Comparison of ENCODE assay signal across 32 cellular contexts in the genomic region with DNA sequence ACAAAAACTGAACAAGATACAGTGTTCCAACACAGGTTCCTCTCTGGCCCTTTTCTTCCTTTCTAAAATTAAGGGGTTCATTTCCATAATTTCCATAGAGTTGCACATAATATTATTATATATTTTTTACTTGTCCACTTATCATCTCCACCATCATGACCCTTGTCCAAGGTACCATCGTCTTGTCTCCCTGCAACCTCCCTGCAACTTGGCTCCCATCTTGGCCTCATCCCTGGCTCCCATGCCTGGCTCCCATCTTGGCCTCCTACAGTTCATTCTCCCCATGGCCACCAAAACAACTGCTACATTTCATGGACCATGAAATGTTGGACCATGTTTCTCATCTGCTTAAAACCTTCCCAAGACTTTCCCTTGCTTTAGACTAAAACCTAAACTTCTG. TPM values are rescaled to one million over a fixed set of nuclear protein-coding genes. Genes with fewer than 3 reads are reported as not detected.
"Had no signal": no experiment of that assay in that cellular context is flagged by ENCODE, and none has a peak within 500 bp of the region (broad histone marks: within the 10 kb centered on the region; RNA-seq: fewer than 3 reads in every experiment).

No MANE protein-coding gene starts in this region.

- H3K27ac ChIP-seq: adrenal gland, brain microvascular endothelial cell, coronary artery, gastrocnemius medialis, left lung, lower lobe of right lung, ovary, right lobe of liver, thoracic aorta, vagina, WERI-Rb-1 had no signal

- H3K4me3 ChIP-seq: adrenal gland, gastrocnemius medialis, left lung, lower lobe of right lung, ovary, right lobe of liver, thoracic aorta, vagina had no signal

- DNase-seq: activated CD4-positive, alpha-beta T cell treated with anti-CD3 and anti-CD28 coated beads, Interleukin-2, amount 50 U/mL, for 1 hour; activated CD4-positive, CD25-positive, alpha-beta regulatory T cell treated with anti-CD3 and anti-CD28 coated beads, Interleukin-2, amount 50 U/mL, for 72 hours; activated CD8-positive, alpha-beta T cell treated with anti-CD3 and anti-CD28 coated beads for 36 hours; activated effector memory CD4-positive, alpha-beta T cell treated with anti-CD3 and anti-CD28 coated beads, Interleukin-2, amount 50 U/mL, for 16 hours; activated naive CD4-positive, alpha-beta T cell treated with anti-CD3 and anti-CD28 coated beads for 36 hours; activated naive CD8-positive, alpha-beta T cell treated with anti-CD3 and anti-CD28 coated beads for 36 hours; activated T-cell treated with anti-CD3 and anti-CD28 coated beads, Interleukin-2, amount 50 U/mL, for 72 hours; adrenal gland; aorta; brain microvascular endothelial cell; dorsolateral prefrontal cortex; effector memory CD4-positive, alpha-beta T cell; erythroblast; gastrocnemius medialis; glutamatergic neuron; left lung; lower lobe of right lung; mesenchymal stem cell; naive thymus-derived CD8-positive, alpha-beta T cell; ovary; right lobe of liver; stimulated activated CD4-positive, alpha-beta T cell treated with anti-CD3 and anti-CD28 coated beads, Interleukin-2, amount 100 ng/mL, for 48 hours; stimulated activated naive CD8-positive, alpha-beta T cell treated with anti-CD3 and anti-CD28 coated beads, Interleukin-15, Interleukin-2, amounts not matched to agents 100 U/mL and 50 U/mL, for 24 hours; T-helper 17 cell; T1000; trophoblast cell; WERI-Rb-1 had no signal

- ATAC-seq: activated CD8-positive, alpha-beta T cell treated with anti-CD3 and anti-CD28 coated beads for 36 hours; activated T-cell treated with anti-CD3 and anti-CD28 coated beads, Interleukin-2, amount 50 U/mL, for 72 hours; gastrocnemius medialis; left lung; lower lobe of right lung; naive thymus-derived CD8-positive, alpha-beta T cell; right lobe of liver; stimulated activated naive CD8-positive, alpha-beta T cell treated with anti-CD3 and anti-CD28 coated beads, Interleukin-15, Interleukin-2, amounts not matched to agents 100 U/mL and 50 U/mL, for 24 hours; T-helper 17 cell had no signal

- H3K9me3 Mint-ChIP-seq: activated CD8-positive, alpha-beta T cell treated with anti-CD3 and anti-CD28 coated beads for 36 hours; activated naive CD4-positive, alpha-beta T cell treated with anti-CD3 and anti-CD28 coated beads for 36 hours; activated naive CD8-positive, alpha-beta T cell treated with anti-CD3 and anti-CD28 coated beads for 36 hours had no signal

- H3K27me3 ChIP-seq: gastrocnemius medialis, ovary, right lobe of liver had no signal

- H3K27ac Mint-ChIP-seq: activated CD8-positive, alpha-beta T cell treated with anti-CD3 and anti-CD28 coated beads for 36 hours; activated naive CD4-positive, alpha-beta T cell treated with anti-CD3 and anti-CD28 coated beads for 36 hours; activated naive CD8-positive, alpha-beta T cell treated with anti-CD3 and anti-CD28 coated beads for 36 hours; activated T-cell treated with anti-CD3 and anti-CD28 coated beads, Interleukin-2, amount 50 U/mL, for 72 hours; naive thymus-derived CD8-positive, alpha-beta T cell; progenitor cell of endocrine pancreas; T-helper 17 cell had no signal

- H3K9me3 ChIP-seq: adrenal gland, gastrocnemius medialis, left lung, lower lobe of right lung, ovary, right lobe of liver, thoracic aorta, vagina had no signal

- H3K4me3 Mint-ChIP-seq: activated naive CD4-positive, alpha-beta T cell treated with anti-CD3 and anti-CD28 coated beads for 36 hours; activated naive CD8-positive, alpha-beta T cell treated with anti-CD3 and anti-CD28 coated beads for 36 hours had no signal

- FAIRE-seq: islet of Langerhans had no signal

- H3K36me3 Mint-ChIP-seq: activated naive CD8-positive, alpha-beta T cell treated with anti-CD3 and anti-CD28 coated beads for 36 hours had no signal

- H3K36me3 ChIP-seq: adrenal gland, brain microvascular endothelial cell, gastrocnemius medialis, left lung, lower lobe of right lung, ovary, right lobe of liver, thoracic aorta, vagina had no signal

RNA-seq across cellular contexts. Expression of gene KCNB1, which starts 3.1 kb away (rescaled TPM):
- total RNA-seq: activated CD8-positive, alpha-beta T cell treated with anti-CD3 and anti-CD28 coated beads for 36 hours; activated naive CD4-positive, alpha-beta T cell treated with anti-CD3 and anti-CD28 coated beads for 36 hours; activated naive CD8-positive, alpha-beta T cell treated with anti-CD3 and anti-CD28 coated beads for 36 hours; activated T-cell treated with anti-CD3 and anti-CD28 coated beads, Interleukin-2, amount 50 U/mL, for 72 hours had no signal
- polyA plus RNA-seq: naive thymus-derived CD8-positive, alpha-beta T cell had no signal
